In the genomic region with DNA sequence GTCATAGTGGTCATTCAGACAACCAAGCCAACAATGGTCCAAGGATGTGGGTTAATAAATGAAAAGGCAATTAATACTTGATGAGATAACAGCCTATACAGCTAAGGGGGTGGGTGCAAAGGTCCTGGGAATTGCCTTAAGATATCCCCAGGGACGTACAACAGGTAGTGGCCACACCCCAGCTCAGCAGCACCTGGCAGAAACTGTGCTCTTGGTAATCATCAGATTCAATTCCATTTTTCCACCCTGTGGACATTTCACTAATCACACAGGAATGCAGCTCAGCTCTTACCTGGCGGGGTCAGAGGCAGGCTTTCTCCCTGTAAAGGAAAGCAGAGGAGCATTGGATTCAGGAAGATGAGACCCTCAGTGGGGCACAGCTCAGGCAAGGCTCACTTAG, we compare ENCODE assay signal across 23 cellular contexts. TPM values are rescaled to one million over a fixed set of nuclear protein-coding genes. Genes with fewer than 3 reads are reported as not detected.
DNase-seq lines count a peak whose midpoint lies in the region; ATAC-seq, FAIRE-seq and TF ChIP-seq lines count a peak whose summit lies in the region.
"Had no signal": no experiment of that assay in that cellular context is flagged by ENCODE, and none has a peak within 500 bp of the region (broad histone marks: within the 10 kb centered on the region; RNA-seq: fewer than 3 reads in every experiment).

No MANE protein-coding gene starts in this region.

- no peak overlapping the region for H3K27ac ChIP-seq in foreskin keratinocyte
- peak overlapping the region; percentile 22 for H3K27ac ChIP-seq in small intestine (ENCODE audit: low read depth in 1 of 2, low read length in 1 of 2)
- H3K27ac ChIP-seq: 22Rv1, BLaER1, C4-2B had no signal

- H3K9me3 ChIP-seq in mucosa of descending colon = no peaks in the 10 kb centered on the region
- no peaks in the 10 kb centered on the region for H3K9me3 ChIP-seq in small intestine (ENCODE audit: control insufficient read depth, low read depth)
- H3K9me3 ChIP-seq: BLaER1, Caco-2 had no signal

- TF ChIP-seq CTCF in foreskin keratinocyte (conservative IDR thresholded peaks at IDR 0.05) (no peak), mucosa of descending colon (IDR thresholded peaks at IDR 0.05) (no peak)

- H3K27me3 ChIP-seq in foreskin keratinocyte (peaks cover under 1% of the 10 kb centered on the region), small intestine (ENCODE audit: control insufficient read depth in 2 of 2, insufficient read depth in 2 of 2, low read length in 2 of 2) (no peaks in the 10 kb centered on the region)
- H3K27me3 ChIP-seq: BLaER1 had no signal

- ATAC-seq in foreskin keratinocyte (peak; percentile 33), mucosa of descending colon (peak; percentile 33), HG03135 (IDR thresholded peaks at IDR 0.05; ENCODE audit: unreplicated experiment) (no peak)
- ATAC-seq: CD8-positive, alpha-beta T cell had no signal

- H3K4me1 ChIP-seq in foreskin keratinocyte (no peaks in the 10 kb centered on the region), mucosa of descending colon (ENCODE audit: low read depth) (no peaks in the 10 kb centered on the region), small intestine (ENCODE audit: control insufficient read depth in 2 of 2, insufficient read depth in 1 of 2, low read depth in 1 of 2, low read length in 1 of 2) (peaks cover 0 to 3% of the 10 kb centered on the region in 2 donors)
- H3K4me1 ChIP-seq: Caco-2 had no signal

- intact Hi-C loops in mucosa of descending colon (cut with DNase I, micrococcal nuclease) = no loop called here

- WGBS in small intestine, 3 donors = 10 to 67% (median 36%) methylated on average over 2 of the region's 2 CpGs

- no peaks in the 10 kb centered on the region for H3K36me3 ChIP-seq in mucosa of descending colon (ENCODE audit: low read depth)
- no peaks in the 10 kb centered on the region for H3K36me3 ChIP-seq in small intestine (ENCODE audit: control insufficient read depth in 2 of 2, insufficient read depth in 2 of 2, low read length in 2 of 2)
- H3K36me3 ChIP-seq: BLaER1 had no signal

- peak; percentile 13 to 41 for DNase-seq in NCI-H526 (lab: John Stamatoyannopoulos, UW)
- no peak for DNase-seq in NCI-H526 treated with DMSO at 0.1 percent for 48 hours (lab: John Stamatoyannopoulos, UW)
- DNase-seq in foreskin keratinocyte = peak in 1 of 2 donors; percentile 53
- DNase-seq in mucosa of descending colon = no peak
- peak; percentile 96 for DNase-seq in small intestine
- no peak for DNase-seq in urothelium cell line (ENCODE audit: low spot score)
- DNase-seq in NCI-H187 treated with DMSO at 0.1 percent for 48 hours (lab: John Stamatoyannopoulos, UW) = no peak
- DNase-seq: Caco-2; CD4-positive, CD25-positive, alpha-beta regulatory T cell; CD8-positive, alpha-beta T cell; DMS153; DND-41; H7; HCEC 1CT had no signal

- no peak overlapping the region for H3K4me3 ChIP-seq in mucosa of descending colon
- H3K4me3 ChIP-seq in small intestine (ENCODE audit: low read depth in 1 of 2, low read length in 2 of 2) = no peak overlapping the region
- H3K4me3 ChIP-seq: BLaER1 had no signal

- FAIRE-seq in small intestine (lab: Jason Lieb, UNC) (no peak), urothelium cell line (lab: Jason Lieb, UNC) (no peak)
- FAIRE-seq: A204.1, G401.6, GM12892, H1 had no signal

RNA-seq across cellular contexts. Expression of a gene that starts 32.9 kb away (rescaled TPM):
- not detected in 2 replicates for total RNA-seq in foreskin keratinocyte
- polyA plus RNA-seq in foreskin keratinocyte = not detected in 2 replicates
- 1 to 10 TPM in 2 of 3 donors, under 1 TPM in 1; 0.95 to 3.3 (median 1.7) TPM for total RNA-seq in mucosa of descending colon
- polyA plus RNA-seq in small intestine = 1 to 10 TPM in 2 of 3 donors, under 1 TPM in 1; 0.45 to 2.7 (median 1.7) TPM
- total RNA-seq: Caco-2 had no signal
- polyA plus RNA-seq: AG04450; CD4-positive, CD25-positive, alpha-beta regulatory T cell had no signal

Comparison
In these comparisons a context has a peak if more than half of its experiments do, and no peak if none do; other contexts are left out.
1. DNase-seq: peak in NCI-H526 (2 of 2) and small intestine (single experiment); none in NCI-H526 treated with DMSO at 0.1 percent for 48 hours (single experiment), mucosa of descending colon (0 of 3), urothelium cell line (single experiment) and NCI-H187 treated with DMSO at 0.1 percent for 48 hours (single experiment).